23 cellular contexts compared by ENCODE assay signal in genomic region chrX:2343413-2343812, GRCh38.
"Had no signal": no experiment of that assay in that cellular context is flagged by ENCODE, and none has a peak within 500 bp of the region (broad histone marks: within the 10 kb centered on the region; RNA-seq: fewer than 3 reads in every experiment).

No MANE protein-coding gene starts in this region.

- H3K27me3 Mint-ChIP-seq: activated CD4-positive, alpha-beta T cell treated with anti-CD3 and anti-CD28 coated beads, Interleukin-2, amount 10 ng/mL, durations not matched to agents 7 days and 5 days; activated CD8-positive, alpha-beta memory T cell treated with anti-CD3 and anti-CD28 coated beads, Interleukin-2, amount 10 ng/mL, durations not matched to agents 7 days and 5 days; activated CD8-positive, alpha-beta T cell treated with anti-CD3 and anti-CD28 coated beads for 36 hours; activated naive CD4-positive, alpha-beta T cell treated with anti-CD3 and anti-CD28 coated beads, Interleukin-2, amount 10 ng/mL, durations not matched to agents 7 days and 5 days; central memory CD8-positive, alpha-beta T cell had no signal

- H3K4me2 ChIP-seq: SK-N-SH had no signal

- H3K9me3 ChIP-seq: SK-N-SH, thoracic aorta, upper lobe of left lung had no signal

- H3K9ac ChIP-seq: SK-N-SH had no signal

- ATAC-seq: activated CD4-positive, CD25-positive, alpha-beta regulatory T cell treated with anti-CD3 and anti-CD28 coated beads, Interleukin-2, amount 50 U/mL, for 24 hours; activated CD8-positive, alpha-beta memory T cell treated with anti-CD3 and anti-CD28 coated beads, Interleukin-2, amount 10 ng/mL, durations not matched to agents 7 days and 5 days; activated CD8-positive, alpha-beta T cell treated with anti-CD3 and anti-CD28 coated beads for 36 hours; left lung; sciatic nerve had no signal

- FAIRE-seq: kidney had no signal

- H3K4me3 Mint-ChIP-seq: activated CD4-positive, alpha-beta T cell treated with anti-CD3 and anti-CD28 coated beads, Interleukin-2, amount 10 ng/mL, durations not matched to agents 7 days and 5 days; activated CD8-positive, alpha-beta memory T cell treated with anti-CD3 and anti-CD28 coated beads, Interleukin-2, amount 10 ng/mL, durations not matched to agents 7 days and 5 days; activated CD8-positive, alpha-beta T cell treated with anti-CD3 and anti-CD28 coated beads for 36 hours; activated naive CD4-positive, alpha-beta T cell treated with anti-CD3 and anti-CD28 coated beads, Interleukin-2, amount 10 ng/mL, durations not matched to agents 7 days and 5 days; central memory CD8-positive, alpha-beta T cell; endodermal cell; nephron progenitor cell had no signal

- DNase-seq: activated CD4-positive, alpha-beta T cell treated with anti-CD3 and anti-CD28 coated beads, Interleukin-2, amount 10 ng/mL, durations not matched to agents 7 days and 5 days; activated CD8-positive, alpha-beta memory T cell treated with anti-CD3 and anti-CD28 coated beads, Interleukin-2, amount 10 ng/mL, durations not matched to agents 7 days and 5 days; activated CD8-positive, alpha-beta T cell treated with anti-CD3 and anti-CD28 coated beads for 36 hours; activated effector memory CD4-positive, alpha-beta T cell treated with anti-CD3 and anti-CD28 coated beads, Interleukin-2, amount 50 U/mL, for 16 hours; activated naive CD4-positive, alpha-beta T cell treated with anti-CD3 and anti-CD28 coated beads, Interleukin-2, amount 10 ng/mL, durations not matched to agents 7 days and 5 days; activated T-cell treated with anti-CD3 and anti-CD28 coated beads for 4 hours; amygdala; cortex of kidney; endodermal cell; kidney; left lung; mammary epithelial cell; nephron progenitor cell; SK-N-SH; stimulated activated CD4-positive, alpha-beta T cell treated with anti-CD3 and anti-CD28 coated beads, Interleukin-2, amount 100 ng/mL, for 48 hours; stimulated activated CD8-positive, alpha-beta memory T cell treated with anti-CD3 and anti-CD28 coated beads, Interleukin-4, amount 100 ng/mL, for 48 hours; stimulated activated naive CD4-positive, alpha-beta T cell; T-helper 2 cell; upper lobe of left lung had no signal

- H3K4me1 Mint-ChIP-seq: activated CD4-positive, alpha-beta T cell treated with anti-CD3 and anti-CD28 coated beads, Interleukin-2, amount 10 ng/mL, durations not matched to agents 7 days and 5 days; activated CD8-positive, alpha-beta memory T cell treated with anti-CD3 and anti-CD28 coated beads, Interleukin-2, amount 10 ng/mL, durations not matched to agents 7 days and 5 days; activated naive CD4-positive, alpha-beta T cell treated with anti-CD3 and anti-CD28 coated beads, Interleukin-2, amount 10 ng/mL, durations not matched to agents 7 days and 5 days had no signal

- H3K27me3 ChIP-seq: left lung, upper lobe of left lung had no signal

- H3K4me3 ChIP-seq: left lung, upper lobe of left lung had no signal

- H3K27ac ChIP-seq: left lung, upper lobe of left lung had no signal

- H3K36me3 ChIP-seq: thoracic aorta, upper lobe of left lung had no signal

- H3K4me1 ChIP-seq: left lung, upper lobe of left lung had no signal

- H3K27ac Mint-ChIP-seq: activated CD4-positive, alpha-beta T cell treated with anti-CD3 and anti-CD28 coated beads, Interleukin-2, amount 10 ng/mL, durations not matched to agents 7 days and 5 days; activated CD8-positive, alpha-beta memory T cell treated with anti-CD3 and anti-CD28 coated beads, Interleukin-2, amount 10 ng/mL, durations not matched to agents 7 days and 5 days; activated CD8-positive, alpha-beta T cell treated with anti-CD3 and anti-CD28 coated beads for 36 hours; activated naive CD4-positive, alpha-beta T cell treated with anti-CD3 and anti-CD28 coated beads, Interleukin-2, amount 10 ng/mL, durations not matched to agents 7 days and 5 days; endodermal cell had no signal
